In genomic region chr5:93249651-93250289, GRCh38 we compare ENCODE assay signal across 11 cellular contexts.
DNase-seq lines count a peak whose midpoint lies in the region; ATAC-seq and TF ChIP-seq lines count a peak whose summit lies in the region.
"Had no signal": no experiment of that assay in that cellular context is flagged by ENCODE, and none has a peak within 500 bp of the region (broad histone marks: within the 10 kb centered on the region; RNA-seq: fewer than 3 reads in every experiment).

No MANE protein-coding gene starts in this region.

- TF ChIP-seq POLR2A in spleen (IDR thresholded peaks at IDR 0.05) = no peak

- intact Hi-C loops in spleen (cut with DNase I; ENCODE audit: low total_unique reads) = no loop called here

- H3K9me3 ChIP-seq in spleen = no peaks in the 10 kb centered on the region

- H3K4me1 ChIP-seq in spleen = peaks cover 0 to 8% (median 0%) of the 10 kb centered on the region in 6 donors

- no peak for TF ChIP-seq CTCF in astrocyte of the spinal cord (IDR thresholded peaks at IDR 0.05; ENCODE audit: low read depth, low read length)
- no peak for TF ChIP-seq CTCF in spleen (IDR thresholded peaks at IDR 0.05 in 8 of 11, conservative IDR thresholded peaks at IDR 0.05 in 3 of 11)
- TF ChIP-seq CTCF in foreskin fibroblast (IDR thresholded peaks at IDR 0.05; ENCODE audit: low read depth, low read length) = no peak

- H3K4me3 ChIP-seq in astrocyte of the spinal cord (ENCODE audit: low read depth, low read length) = peak overlapping the region; percentile 27
- no peak overlapping the region for H3K4me3 ChIP-seq in spleen
- H3K4me3 ChIP-seq in foreskin fibroblast (ENCODE audit: low read depth in 1 of 2, low read length in 2 of 2) = no peak overlapping the region

- no peaks in the 10 kb centered on the region for H3K36me3 ChIP-seq in spleen

- H3K27ac ChIP-seq in spleen = peak overlapping the region in 6 of 8 donors; percentile 1 to 47 (median 32)

- DNase-seq in M059J (ENCODE audit: low read depth) = peak; percentile 87
- peak; percentile 76 for DNase-seq in astrocyte of the spinal cord (ENCODE audit: low read depth, low spot score)
- DNase-seq in left kidney (ENCODE audit: low read depth, low spot score) = peak; percentile 45
- no peak for DNase-seq in spleen
- no peak for DNase-seq in DMS79 (lab: John Stamatoyannopoulos, UW)
- no peak for DNase-seq in foreskin fibroblast
- DNase-seq: activated T-cell treated with anti-CD3 and anti-CD28 coated beads, Interleukin-2, amount 50 U/mL, for 48 hours; NCI-H146; T-helper 2 cell had no signal

- ATAC-seq in HG02571 (IDR thresholded peaks at IDR 0.05; ENCODE audit: unreplicated experiment) = no peak
- ATAC-seq in HG02798 (IDR thresholded peaks at IDR 0.05; ENCODE audit: poor library complexity, unreplicated experiment) = no peak

- 72 to 83% (median 81%) methylated on average over 11 of the region's 11 CpGs for WGBS in spleen, 5 donors

- no peaks in the 10 kb centered on the region for H3K27me3 ChIP-seq in spleen (replicated peaks in 1 of 7)

- in situ Hi-C loops in astrocyte of the spinal cord (cut with HindIII; ENCODE audit: low sequenced_read_pairs) = no loop called here

Comparison
In these comparisons a context has a peak if more than half of its experiments do, and no peak if none do; other contexts are left out.
1. DNase-seq: peak in M059J (single experiment), astrocyte of the spinal cord (single experiment) and left kidney (single experiment); none in spleen (single experiment), DMS79 (single experiment) and foreskin fibroblast (0 of 2).